Comparison of ENCODE assay signal across 18 cellular contexts in genomic region chr1:41532206-41532975, GRCh38. TPM values are rescaled to one million over a fixed set of nuclear protein-coding genes. Genes with fewer than 3 reads are reported as not detected.
"Had no signal": no experiment of that assay in that cellular context is flagged by ENCODE, and none has a peak within 500 bp of the region (broad histone marks: within the 10 kb centered on the region; RNA-seq: fewer than 3 reads in every experiment).

No MANE protein-coding gene starts in this region.

- H3K27me3 Mint-ChIP-seq: activated CD4-positive, alpha-beta memory T cell treated with anti-CD3 and anti-CD28 coated beads, Interleukin-2, amount 10 ng/mL, durations not matched to agents 7 days and 5 days; effector memory CD8-positive, alpha-beta T cell had no signal

- H3K9me3 Mint-ChIP-seq: effector memory CD8-positive, alpha-beta T cell; nephron had no signal

- H3K4me1 Mint-ChIP-seq: activated CD4-positive, alpha-beta memory T cell treated with anti-CD3 and anti-CD28 coated beads, Interleukin-2, amount 10 ng/mL, durations not matched to agents 7 days and 5 days had no signal

- H3K27ac Mint-ChIP-seq: activated CD4-positive, alpha-beta memory T cell treated with anti-CD3 and anti-CD28 coated beads, Interleukin-2, amount 10 ng/mL, durations not matched to agents 7 days and 5 days; activated T-helper 2 cell treated with anti-CD3 and anti-CD28 coated beads, Interferon-gamma antibody, Interleukin-2, Interleukin-4, amounts not matched to agents 10 μg/mL and 5 μg/mL and 100 μg/mL, durations not matched to agents 14 hours and 24 hours and 36 hours; nephron had no signal

- H3K4me3 Mint-ChIP-seq: activated CD4-positive, alpha-beta memory T cell treated with anti-CD3 and anti-CD28 coated beads, Interleukin-2, amount 10 ng/mL, durations not matched to agents 7 days and 5 days; effector memory CD8-positive, alpha-beta T cell; nephron had no signal

- ATAC-seq: activated CD4-positive, CD25-positive, alpha-beta regulatory T cell treated with anti-CD3 and anti-CD28 coated beads, Interleukin-2, amount 50 U/mL, for 24 hours; effector memory CD8-positive, alpha-beta T cell; gastroesophageal sphincter; mucosa of descending colon had no signal

- DNase-seq: activated CD4-positive, alpha-beta memory T cell treated with anti-CD3 and anti-CD28 coated beads, Interleukin-2, amount 10 ng/mL, durations not matched to agents 7 days and 5 days; activated CD8-positive, alpha-beta memory T cell treated with anti-CD3 and anti-CD28 coated beads, Interleukin-2, amount 50 U/mL, for 48 hours; central memory CD4-positive, alpha-beta T cell; effector memory CD8-positive, alpha-beta T cell; kidney glomerular epithelial cell; occipital lobe; SHP77 treated with DMSO at 0.1 percent for 48 hours; stimulated activated CD4-positive, alpha-beta T cell treated with anti-CD3 and anti-CD28 coated beads, Interleukin-12 subunit alpha, Interleukin-12 subunit beta, amount 100 ng/mL, for 4 hours; stimulated activated CD4-positive, alpha-beta T cell treated with anti-CD3 and anti-CD28 coated beads, Interleukin-4, amount 100 ng/mL, for 1 hour; stimulated activated CD8-positive, alpha-beta memory T cell treated with anti-CD3 and anti-CD28 coated beads, Interleukin-4, amount 100 ng/mL, for 48 hours; thyroid gland had no signal

RNA-seq across cellular contexts. Expression of gene EDN2, which starts 47.9 kb away (rescaled TPM):
- total RNA-seq: activated CD4-positive, alpha-beta memory T cell treated with anti-CD3 and anti-CD28 coated beads, Interleukin-2, amount 10 ng/mL, durations not matched to agents 7 days and 5 days; activated T-helper 2 cell treated with anti-CD3 and anti-CD28 coated beads, Interferon-gamma antibody, Interleukin-2, Interleukin-4, amounts not matched to agents 10 μg/mL and 5 μg/mL and 100 μg/mL, durations not matched to agents 14 hours and 24 hours and 36 hours; occipital lobe; pulmonary artery endothelial cell; T-helper 2 cell treated with Interferon-gamma antibody and Interleukin-4, amounts not matched to agents 100 ng/mL and 5 ng/mL, for 36 hours; thyroid gland had no signal
